ENCODE assay signal across 1 cellular context in the genomic region with DNA sequence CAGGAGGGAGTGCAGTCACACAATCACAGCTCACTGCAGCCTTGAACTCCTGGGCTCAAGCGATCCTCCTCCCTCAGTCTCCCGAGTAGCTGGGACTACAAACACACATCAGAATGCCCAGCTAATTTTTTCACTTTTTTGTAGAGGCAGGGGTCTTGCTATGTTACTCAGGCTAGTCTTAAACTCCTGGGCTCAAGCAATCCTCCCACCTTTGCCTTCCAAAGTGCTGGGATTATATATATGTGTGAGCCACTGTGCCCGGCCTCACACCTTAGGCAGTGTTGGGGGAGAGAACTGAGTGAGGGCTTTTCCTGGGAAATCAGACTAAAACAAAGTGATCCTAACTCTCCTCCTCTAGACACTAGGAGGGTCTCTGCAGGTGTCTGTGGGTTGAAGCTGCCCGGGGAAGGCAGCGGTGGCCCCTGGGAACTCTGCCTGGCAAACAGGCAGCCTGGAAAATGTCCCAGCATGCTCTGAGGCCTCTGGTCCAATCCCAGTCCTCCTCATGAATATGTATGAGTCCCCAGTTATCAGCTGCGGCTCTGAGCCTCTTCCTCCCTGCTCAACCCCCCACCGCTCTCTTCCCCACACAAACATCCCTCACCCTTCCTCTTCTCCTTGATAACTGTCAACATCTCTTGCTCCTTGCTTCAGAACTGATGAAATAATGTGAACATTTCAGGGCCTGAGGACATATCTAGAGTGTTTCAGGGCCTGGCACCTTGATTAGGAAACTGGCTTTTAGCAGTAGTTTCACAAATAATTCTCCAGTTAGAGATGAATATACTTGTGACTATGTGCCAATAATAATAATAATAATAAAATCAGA.
TF ChIP-seq lines count a peak whose summit lies in the region.

No MANE protein-coding gene starts in this region.

TF ChIP-seq in HEK293, 187 proteins besides CTCF, POLR2A, EP300 and RAD21 (continued from another document and continues in another):
- TF ChIP-seq ZBTB49 (tag by site-specific recombination; IDR thresholded peaks at IDR 0.05; ENCODE audit: low read depth) (no peak), ZFHX2 (tag by site-specific recombination; conservative IDR thresholded peaks at IDR 0.05) (no peak), HOXA7 (CRISPR knock-in tag; IDR thresholded peaks at IDR 0.05; ENCODE audit: borderline replicate concordance) (no peak), ZNF157 (tag by site-specific recombination; IDR thresholded peaks at IDR 0.05) (no peak), SALL2 (tag by site-specific recombination; IDR thresholded peaks at IDR 0.05; ENCODE audit: borderline replicate concordance) (no peak), ZNF132 (tag by site-specific recombination; IDR thresholded peaks at IDR 0.05; ENCODE audit: borderline replicate concordance) (no peak), ZNF155 (tag by site-specific recombination; IDR thresholded peaks at IDR 0.05) (no peak), ZNF843 (tag by site-specific recombination; IDR thresholded peaks at IDR 0.05) (no peak), ZBTB17 (tag by site-specific recombination; IDR thresholded peaks at IDR 0.05) (peak; percentile 58; the same call in 1 of the 2 replicates), ZBTB26 (tag by site-specific recombination; optimal IDR thresholded peaks at IDR 0.05) (no peak), ZNF404 (tag by site-specific recombination; IDR thresholded peaks at IDR 0.05) (no peak), ZNF555 (tag by site-specific recombination; conservative IDR thresholded peaks at IDR 0.05) (no peak), ZIC2 (tag by site-specific recombination; IDR thresholded peaks at IDR 0.05) (peak; percentile 61), ZBTB6 (tag by site-specific recombination; IDR thresholded peaks at IDR 0.05) (no peak), REST (tag by site-specific recombination; IDR thresholded peaks at IDR 0.05) (no peak), ZNF624 (tag by site-specific recombination; IDR thresholded peaks at IDR 0.05) (no peak), ZNF670 (tag by site-specific recombination; IDR thresholded peaks at IDR 0.05; ENCODE audit: low read depth) (no peak), BCL6B (tag by site-specific recombination; IDR thresholded peaks at IDR 0.05) (no peak), ZNF704 (tag by site-specific recombination; IDR thresholded peaks at IDR 0.05) (no peak), SP3 (tag by site-specific recombination; IDR thresholded peaks at IDR 0.05) (no peak), ZNF221 (tag by site-specific recombination; IDR thresholded peaks at IDR 0.05; ENCODE audit: borderline replicate concordance) (no peak), ZNF416 (tag by site-specific recombination; IDR thresholded peaks at IDR 0.05) (no peak), ZNF366 (tag by site-specific recombination; conservative IDR thresholded peaks at IDR 0.05) (peak; percentile 83), KLF1 (tag by site-specific recombination; IDR thresholded peaks at IDR 0.05) (no peak), SCRT2 (tag by site-specific recombination; IDR thresholded peaks at IDR 0.05) (no peak), SP7 (tag by site-specific recombination; IDR thresholded peaks at IDR 0.05) (no peak), ZNF558 (tag by site-specific recombination; IDR thresholded peaks at IDR 0.05) (0 out of 2 replicates have a peak, but pooled peaks have one; percentile 2), ZNF239 (tag by site-specific recombination; IDR thresholded peaks at IDR 0.05) (no peak), ZSCAN30 (tag by site-specific recombination; IDR thresholded peaks at IDR 0.05) (no peak), ZNF311 (tag by site-specific recombination; IDR thresholded peaks at IDR 0.05; ENCODE audit: borderline replicate concordance) (no peak), PRDM1 (tag by site-specific recombination; IDR thresholded peaks at IDR 0.05) (no peak)
- TF ChIP-seq, protein P1, sequence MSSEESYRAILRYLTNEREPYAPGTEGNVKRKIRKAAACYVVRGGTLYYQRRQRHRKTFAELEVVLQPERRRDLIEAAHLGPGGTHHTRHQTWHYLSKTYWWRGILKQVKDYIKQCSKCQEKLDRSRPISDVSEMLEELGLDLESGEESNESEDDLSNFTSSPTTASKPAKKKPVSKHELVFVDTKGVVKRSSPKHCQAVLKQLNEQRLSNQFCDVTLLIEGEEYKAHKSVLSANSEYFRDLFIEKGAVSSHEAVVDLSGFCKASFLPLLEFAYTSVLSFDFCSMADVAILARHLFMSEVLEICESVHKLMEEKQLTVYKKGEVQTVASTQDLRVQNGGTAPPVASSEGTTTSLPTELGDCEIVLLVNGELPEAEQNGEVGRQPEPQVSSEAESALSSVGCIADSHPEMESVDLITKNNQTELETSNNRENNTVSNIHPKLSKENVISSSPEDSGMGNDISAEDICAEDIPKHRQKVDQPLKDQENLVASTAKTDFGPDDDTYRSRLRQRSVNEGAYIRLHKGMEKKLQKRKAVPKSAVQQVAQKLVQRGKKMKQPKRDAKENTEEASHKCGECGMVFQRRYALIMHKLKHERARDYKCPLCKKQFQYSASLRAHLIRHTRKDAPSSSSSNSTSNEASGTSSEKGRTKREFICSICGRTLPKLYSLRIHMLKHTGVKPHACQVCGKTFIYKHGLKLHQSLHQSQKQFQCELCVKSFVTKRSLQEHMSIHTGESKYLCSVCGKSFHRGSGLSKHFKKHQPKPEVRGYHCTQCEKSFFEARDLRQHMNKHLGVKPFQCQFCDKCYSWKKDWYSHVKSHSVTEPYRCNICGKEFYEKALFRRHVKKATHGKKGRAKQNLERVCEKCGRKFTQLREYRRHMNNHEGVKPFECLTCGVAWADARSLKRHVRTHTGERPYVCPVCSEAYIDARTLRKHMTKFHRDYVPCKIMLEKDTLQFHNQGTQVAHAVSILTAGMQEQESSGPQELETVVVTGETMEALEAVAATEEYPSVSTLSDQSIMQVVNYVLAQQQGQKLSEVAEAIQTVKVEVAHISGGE (tag by site-specific recombination; conservative IDR thresholded peaks at IDR 0.05; ENCODE audit: low read depth): no peak
- TF ChIP-seq, protein P2, sequence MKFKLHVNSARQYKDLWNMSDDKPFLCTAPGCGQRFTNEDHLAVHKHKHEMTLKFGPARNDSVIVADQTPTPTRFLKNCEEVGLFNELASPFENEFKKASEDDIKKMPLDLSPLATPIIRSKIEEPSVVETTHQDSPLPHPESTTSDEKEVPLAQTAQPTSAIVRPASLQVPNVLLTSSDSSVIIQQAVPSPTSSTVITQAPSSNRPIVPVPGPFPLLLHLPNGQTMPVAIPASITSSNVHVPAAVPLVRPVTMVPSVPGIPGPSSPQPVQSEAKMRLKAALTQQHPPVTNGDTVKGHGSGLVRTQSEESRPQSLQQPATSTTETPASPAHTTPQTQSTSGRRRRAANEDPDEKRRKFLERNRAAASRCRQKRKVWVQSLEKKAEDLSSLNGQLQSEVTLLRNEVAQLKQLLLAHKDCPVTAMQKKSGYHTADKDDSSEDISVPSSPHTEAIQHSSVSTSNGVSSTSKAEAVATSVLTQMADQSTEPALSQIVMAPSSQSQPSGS (tag by site-specific recombination; IDR thresholded peaks at IDR 0.05; ENCODE audit: low read depth): no peak
- TF ChIP-seq, protein P3, sequence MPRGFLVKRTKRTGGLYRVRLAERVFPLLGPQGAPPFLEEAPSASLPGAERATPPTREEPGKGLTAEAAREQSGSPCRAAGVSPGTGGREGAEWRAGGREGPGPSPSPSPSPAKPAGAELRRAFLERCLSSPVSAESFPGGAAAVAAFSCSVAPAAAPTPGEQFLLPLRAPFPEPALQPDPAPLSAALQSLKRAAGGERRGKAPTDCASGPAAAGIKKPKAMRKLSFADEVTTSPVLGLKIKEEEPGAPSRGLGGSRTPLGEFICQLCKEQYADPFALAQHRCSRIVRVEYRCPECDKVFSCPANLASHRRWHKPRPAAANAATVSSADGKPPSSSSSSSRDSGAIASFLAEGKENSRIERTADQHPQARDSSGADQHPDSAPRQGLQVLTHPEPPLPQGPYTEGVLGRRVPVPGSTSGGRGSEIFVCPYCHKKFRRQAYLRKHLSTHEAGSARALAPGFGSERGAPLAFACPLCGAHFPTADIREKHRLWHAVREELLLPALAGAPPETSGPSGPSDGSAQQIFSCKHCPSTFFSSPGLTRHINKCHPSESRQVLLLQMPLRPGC (tag by site-specific recombination; IDR thresholded peaks at IDR 0.05): no peak
